9 cellular contexts compared by ENCODE assay signal in genomic region chr11:68010058-68011041, GRCh38. TPM values are rescaled to one million over a fixed set of nuclear protein-coding genes. Genes with fewer than 3 reads are reported as not detected.
A peak's percentile ranks its signal among the peaks of the same experiment; 100 is the strongest.
DNase-seq lines count a peak whose midpoint lies in the region; ATAC-seq and TF ChIP-seq lines count a peak whose summit lies in the region.
"Had no signal": no experiment of that assay in that cellular context is flagged by ENCODE, and none has a peak within 500 bp of the region (broad histone marks: within the 10 kb centered on the region; RNA-seq: fewer than 3 reads in every experiment).

A gene with protein sequence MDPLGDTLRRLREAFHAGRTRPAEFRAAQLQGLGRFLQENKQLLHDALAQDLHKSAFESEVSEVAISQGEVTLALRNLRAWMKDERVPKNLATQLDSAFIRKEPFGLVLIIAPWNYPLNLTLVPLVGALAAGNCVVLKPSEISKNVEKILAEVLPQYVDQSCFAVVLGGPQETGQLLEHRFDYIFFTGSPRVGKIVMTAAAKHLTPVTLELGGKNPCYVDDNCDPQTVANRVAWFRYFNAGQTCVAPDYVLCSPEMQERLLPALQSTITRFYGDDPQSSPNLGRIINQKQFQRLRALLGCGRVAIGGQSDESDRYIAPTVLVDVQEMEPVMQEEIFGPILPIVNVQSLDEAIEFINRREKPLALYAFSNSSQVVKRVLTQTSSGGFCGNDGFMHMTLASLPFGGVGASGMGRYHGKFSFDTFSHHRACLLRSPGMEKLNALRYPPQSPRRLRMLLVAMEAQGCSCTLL (plus strand): TSS chr11:68010327. CDS start chr11:68015298, 4,971 bp downstream.

- intact Hi-C loops in PC-9 (cut with micrococcal nuclease; ENCODE audit: unreplicated experiment) (loop anchor here (1.0 to 10.0 kb wide), 5 partner anchors 10 to 166 kb away; no protein-coding TSS in a partner anchor), left lung (cut with DNase I) (no loop called here)
- intact Hi-C loops in activated CD4-positive, alpha-beta T cell treated with anti-CD3 and anti-CD28 coated beads, Interleukin-2, amount 10 ng/mL, durations not matched to agents 24 days and 14 days (cut with micrococcal nuclease): no loop called here

- H3K27ac Mint-ChIP-seq in activated CD4-positive, alpha-beta T cell treated with anti-CD3 and anti-CD28 coated beads, Interleukin-2, amount 10 ng/mL, durations not matched to agents 24 days and 14 days: no peak within 1 kb of the TSS

- CTCF ChIA-PET in PC-9 (lab: Charles Lee): interaction anchor here (0.5 to 1.1 kb wide), 2 partner anchors 10 to 33 kb away, joined by 8 read pairs; no protein-coding TSS in a partner anchor

- ATAC-seq in left lung: peak; percentile 70
- peak; percentile 30 for ATAC-seq in stimulated activated naive CD8-positive, alpha-beta T cell treated with anti-CD3 and anti-CD28 coated beads, Interleukin-15, Interleukin-2, amounts not matched to agents 100 U/mL and 50 U/mL, for 24 hours

- peaks cover 22% of the 10 kb centered on the region; the same call in 1 of the 2 replicates for H3K79me2 ChIP-seq in PC-9 (ENCODE audit: low read depth)

- H3K9me3 ChIP-seq in PC-9 (ENCODE audit: insufficient read depth, low read depth) (no peaks in the 10 kb centered on the region), left lung (no peaks in the 10 kb centered on the region)

- H3K36me3 Mint-ChIP-seq in activated CD4-positive, alpha-beta T cell treated with anti-CD3 and anti-CD28 coated beads, Interleukin-2, amount 10 ng/mL, durations not matched to agents 24 days and 14 days (ENCODE audit: low read depth): no peaks in the 10 kb centered on the region

- no peaks in the 10 kb centered on the region for H3K27me3 Mint-ChIP-seq in activated CD4-positive, alpha-beta T cell treated with anti-CD3 and anti-CD28 coated beads, Interleukin-2, amount 10 ng/mL, durations not matched to agents 24 days and 14 days

- POLR2A ChIA-PET in PC-9 (lab: Charles Lee; ENCODE audit: unreplicated experiment): interaction anchor here (0.5 to 1.0 kb wide), 15 partner anchors 8 to 1622 kb away, joined by 3 to 14 read pairs (median 4); no protein-coding TSS in a partner anchor

- peak within 1 kb of the TSS; percentile 81 for H3K4me2 ChIP-seq in PC-9

- no peaks in the 10 kb centered on the region for H3K9me2 ChIP-seq in PC-9 (ENCODE audit: insufficient read depth)

- peaks cover 58% of the 10 kb centered on the region for H3F3A ChIP-seq in PC-9 (ENCODE audit: insufficient read depth, low read depth)

- peak within 1 kb of the TSS; percentile 59 for H3K4me3 ChIP-seq in PC-9
- peak within 1 kb of the TSS; percentile 59 for H3K4me3 ChIP-seq in choroid plexus epithelial cell (ENCODE audit: low read depth, low read length)
- peak within 1 kb of the TSS; percentile 34 to 52 for H3K4me3 ChIP-seq in left lung

- BruUV-seq in PC-9 (replicated peaks; lab: Mats Ljungman, UMichigan): TSS peak; percentile 11

- H3K36me3 ChIP-seq in PC-9 (ENCODE audit: low read depth): no peaks in the 10 kb centered on the region
- peaks cover 0 to 3% of the 10 kb centered on the region in 2 donors for H3K36me3 ChIP-seq in left lung

- TF ChIP-seq CTCF in PC-9 (conservative IDR thresholded peaks at IDR 0.05): no peak
- TF ChIP-seq CTCF in choroid plexus epithelial cell (conservative IDR thresholded peaks at IDR 0.05; ENCODE audit: low read depth, low read length): peak; percentile 11
- no peak for TF ChIP-seq CTCF in left lung (IDR thresholded peaks at IDR 0.05)

- H3K27ac ChIP-seq in PC-9 (peak within 1 kb of the TSS; percentile 93), left lung (peak within 1 kb of the TSS; percentile 93 to 96)

- no peaks in the 10 kb centered on the region for H4K20me1 ChIP-seq in PC-9 (ENCODE audit: insufficient read depth)

- H2AFZ ChIP-seq in PC-9: no peak within 1 kb of the TSS; the same call in 1 of the 2 replicates

- peaks cover 5% of the 10 kb centered on the region for H3K4me1 Mint-ChIP-seq in activated CD4-positive, alpha-beta T cell treated with anti-CD3 and anti-CD28 coated beads, Interleukin-2, amount 10 ng/mL, durations not matched to agents 24 days and 14 days

- DNase-seq in GM04503 (ENCODE audit: low read depth): peak; percentile 75
- peak; percentile 90 to 98 for DNase-seq in PC-9
- DNase-seq in choroid plexus epithelial cell (ENCODE audit: low read depth): peak; percentile 87
- peak; percentile 96 to 98 for DNase-seq in left lung
- no peak for DNase-seq in stimulated activated naive CD8-positive, alpha-beta T cell treated with anti-CD3 and anti-CD28 coated beads, Interleukin-15, Interleukin-2, amounts not matched to agents 100 U/mL and 50 U/mL, for 24 hours
- DNase-seq in activated CD4-positive, alpha-beta T cell treated with anti-CD3 and anti-CD28 coated beads, Interleukin-2, amount 10 ng/mL, durations not matched to agents 24 days and 14 days: no peak
- DNase-seq in T-helper 1 cell: no peak
- DNase-seq in NCI-H2029 (lab: John Stamatoyannopoulos, UW): no peak

- H3K9me3 Mint-ChIP-seq in activated CD4-positive, alpha-beta T cell treated with anti-CD3 and anti-CD28 coated beads, Interleukin-2, amount 10 ng/mL, durations not matched to agents 24 days and 14 days: no peaks in the 10 kb centered on the region

- H3K4me1 ChIP-seq in PC-9 (replicated peaks; ENCODE audit: insufficient read depth) (peaks cover 69% of the 10 kb centered on the region), left lung (peaks cover 43 to 77% of the 10 kb centered on the region in 2 donors)

- no peak within 1 kb of the TSS for H3K4me3 Mint-ChIP-seq in activated CD4-positive, alpha-beta T cell treated with anti-CD3 and anti-CD28 coated beads, Interleukin-2, amount 10 ng/mL, durations not matched to agents 24 days and 14 days

- H3K27me3 ChIP-seq in PC-9 (ENCODE audit: insufficient read depth, low read depth) (no peaks in the 10 kb centered on the region), left lung (no peaks in the 10 kb centered on the region)

RNA-seq across cellular contexts. Expression of the gene that starts here (rescaled TPM):
- 98.1 and 104 TPM in 2 replicates for total RNA-seq in PC-9 (2021)
- 10 to 100 TPM; 59.3 to 87.1 TPM for total RNA-seq in left lung
- not detected in 2 replicates for total RNA-seq in activated CD4-positive, alpha-beta T cell treated with anti-CD3 and anti-CD28 coated beads, Interleukin-2, amount 10 ng/mL, durations not matched to agents 24 days and 14 days
- total RNA-seq: T-helper 1 cell treated with Interleukin-12 subunit alpha and Interleukin-12 subunit beta and Interleukin-4 antibody, amounts not matched to agents 30 ng/mL and 1 ng/mL, for 36 hours had no signal

Comparison
In these comparisons a context has a peak if more than half of its experiments do, and no peak if none do; other contexts are left out.
1. RNA of the gene that starts here (total RNA-seq): 98.1 to 104 TPM in PC-9 and 59.3 to 87.1 TPM in left lung; not detected in activated CD4-positive, alpha-beta T cell treated with anti-CD3 and anti-CD28 coated beads, Interleukin-2, amount 10 ng/mL, durations not matched to agents 24 days and 14 days; every median in the first group is over 10 times any median in the second.
2. DNase-seq: peak in GM04503 (single experiment), PC-9 (2 of 2), choroid plexus epithelial cell (single experiment) and left lung (2 of 2); none in stimulated activated naive CD8-positive, alpha-beta T cell treated with anti-CD3 and anti-CD28 coated beads, Interleukin-15, Interleukin-2, amounts not matched to agents 100 U/mL and 50 U/mL, for 24 hours (single experiment), activated CD4-positive, alpha-beta T cell treated with anti-CD3 and anti-CD28 coated beads, Interleukin-2, amount 10 ng/mL, durations not matched to agents 24 days and 14 days (single experiment), T-helper 1 cell (0 of 5) and NCI-H2029 (single experiment).
3. Peak in every context shown above with its lines, with median percentiles within 50 percentile points of each other: H3K4me3 ChIP-seq.